In genomic region chr1:208219098-208219658, GRCh38 we compare ENCODE assay signal across 2 cellular contexts.
TF ChIP-seq lines count a peak whose summit lies in the region.

No MANE protein-coding gene starts in this region.

TF ChIP-seq in liver, 16 proteins besides CTCF, POLR2A, EP300 and RAD21:
- peak; percentile 88 for TF ChIP-seq NR2F2 (IDR thresholded peaks at IDR 0.05)
- TF ChIP-seq FOXA2 (IDR thresholded peaks at IDR 0.05) = no peak
TF ChIP-seq in liver: peak in this region for 1.

TF ChIP-seq in HepG2, 621 proteins besides CTCF, POLR2A, EP300 and RAD21:
- TF ChIP-seq, protein P1, sequence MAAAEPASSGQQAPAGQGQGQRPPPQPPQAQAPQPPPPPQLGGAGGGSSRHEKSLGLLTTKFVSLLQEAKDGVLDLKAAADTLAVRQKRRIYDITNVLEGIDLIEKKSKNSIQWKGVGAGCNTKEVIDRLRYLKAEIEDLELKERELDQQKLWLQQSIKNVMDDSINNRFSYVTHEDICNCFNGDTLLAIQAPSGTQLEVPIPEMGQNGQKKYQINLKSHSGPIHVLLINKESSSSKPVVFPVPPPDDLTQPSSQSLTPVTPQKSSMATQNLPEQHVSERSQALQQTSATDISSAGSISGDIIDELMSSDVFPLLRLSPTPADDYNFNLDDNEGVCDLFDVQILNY (CRISPR knock-in tag; conservative IDR thresholded peaks at IDR 0.05) = no peak
- TF ChIP-seq MAZ (IDR thresholded peaks at IDR 0.05; ENCODE audit: borderline replicate concordance, low read depth, low read length) = no peak
- no peak for TF ChIP-seq MAZ (CRISPR knock-in tag; IDR thresholded peaks at IDR 0.05; ENCODE audit: low read depth)
- no peak for TF ChIP-seq PRDM10 (CRISPR knock-in tag; IDR thresholded peaks at IDR 0.05; ENCODE audit: low read depth)
- no peak for TF ChIP-seq IRF1 (CRISPR knock-in tag; IDR thresholded peaks at IDR 0.05; ENCODE audit: low read depth)
- no peak for TF ChIP-seq ZNF550 (CRISPR knock-in tag; IDR thresholded peaks at IDR 0.05; ENCODE audit: borderline replicate concordance)
- TF ChIP-seq ZNF839 (CRISPR knock-in tag; IDR thresholded peaks at IDR 0.05; ENCODE audit: borderline replicate concordance) = no peak
- TF ChIP-seq ISL2 (CRISPR knock-in tag; IDR thresholded peaks at IDR 0.05) = no peak
